ENCODE assay signal across 27 cellular contexts in the genomic region with DNA sequence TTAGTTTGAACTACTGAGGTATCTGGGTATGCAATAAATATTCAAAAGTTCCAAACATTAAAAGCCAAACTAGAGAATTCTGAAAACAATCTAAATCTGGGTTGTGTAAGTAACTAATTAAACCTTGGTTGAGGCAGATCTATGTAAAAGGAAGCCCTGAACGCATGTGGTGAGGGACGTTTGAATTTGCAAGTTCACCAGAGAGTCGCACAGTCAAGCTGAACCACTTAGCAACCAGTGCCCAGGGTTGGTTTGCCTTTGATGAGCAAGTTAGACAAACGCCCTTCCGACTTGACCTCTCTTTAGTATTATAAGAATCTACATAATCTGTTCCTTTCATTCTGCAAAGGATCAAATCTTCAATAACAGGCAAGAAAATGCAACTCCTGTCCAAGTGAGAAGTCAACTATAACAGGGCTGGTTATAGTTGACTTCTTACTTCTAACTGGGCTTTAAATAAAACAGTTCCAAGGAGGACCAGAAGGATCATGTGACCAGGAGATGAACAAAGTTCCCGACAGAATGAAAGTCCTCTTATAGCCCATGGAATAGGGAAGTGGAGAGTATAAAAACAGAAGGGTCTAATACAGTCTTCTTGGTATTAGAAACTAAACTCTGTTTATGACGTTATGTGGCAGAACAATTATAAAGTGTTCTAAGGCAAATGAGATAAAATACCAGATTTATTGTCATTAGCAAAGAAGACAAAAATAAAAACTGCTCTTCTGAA. TPM values are rescaled to one million over a fixed set of nuclear protein-coding genes. Genes with fewer than 3 reads are reported as not detected.
DNase-seq lines count a peak whose midpoint lies in the region; ATAC-seq, FAIRE-seq and TF ChIP-seq lines count a peak whose summit lies in the region.
"Had no signal": no experiment of that assay in that cellular context is flagged by ENCODE, and none has a peak within 500 bp of the region (broad histone marks: within the 10 kb centered on the region; RNA-seq: fewer than 3 reads in every experiment).

No MANE protein-coding gene starts in this region.

- H3K9me3 ChIP-seq in kidney (ENCODE audit: control insufficient read depth in 1 of 2, low read length in 2 of 2) (no peaks in the 10 kb centered on the region), thyroid gland (no peaks in the 10 kb centered on the region)
- H3K9me3 ChIP-seq: psoas muscle, upper lobe of left lung had no signal

- H3K9ac ChIP-seq in kidney (ENCODE audit: low read length in 2 of 2): no peak overlapping the region

- no peaks in the 10 kb centered on the region for H3K27me3 ChIP-seq in thyroid gland
- H3K27me3 ChIP-seq: upper lobe of left lung had no signal

- peak; percentile 58 for ATAC-seq in HG03108 (IDR thresholded peaks at IDR 0.05; ENCODE audit: unreplicated experiment)
- ATAC-seq in GM18519 (IDR thresholded peaks at IDR 0.05; ENCODE audit: low FRiP score, unreplicated experiment): no peak
- ATAC-seq: activated CD4-positive, alpha-beta T cell treated with anti-CD3 and anti-CD28 coated beads for 36 hours; activated T-cell treated with anti-CD3 and anti-CD28 coated beads, Interleukin-2, amount 50 U/mL, for 72 hours; psoas muscle had no signal

- H3K4me3 ChIP-seq in kidney (ENCODE audit: low read length in 2 of 2): no peak overlapping the region
- H3K4me3 ChIP-seq in thyroid gland (replicated peaks in 1 of 3): no peak overlapping the region
- H3K4me3 ChIP-seq: psoas muscle, smooth muscle cell, upper lobe of left lung had no signal

- DNase-seq in NOMO-1 treated with DMSO at 0.1 percent for 48 hours (lab: John Stamatoyannopoulos, UW; ENCODE audit: unreplicated experiment) (peak; percentile 5), NOMO-1 treated with dmso at 0.1 percent for 144 hours (lab: John Stamatoyannopoulos, UW; ENCODE audit: unreplicated experiment) (no peak), kidney (no peak), thyroid gland (peak; percentile 51 to 59), NCI-H82 (lab: John Stamatoyannopoulos, UW) (no peak), NCI-H510A treated with DMSO at 0.1 percent for 48 hours (lab: John Stamatoyannopoulos, UW) (no peak)
- DNase-seq: activated CD4-positive, alpha-beta T cell treated with anti-CD3 and anti-CD28 coated beads for 36 hours; activated T-cell treated with anti-CD3 and anti-CD28 coated beads, Interleukin-2, amount 50 U/mL, for 72 hours; aorta; Calu3; caudate nucleus; EL; erythroblast; foreskin melanocyte; NCI-H1092 treated with DMSO at 0.1 percent for 48 hours; NCI-H2081; NCI-H510A; psoas muscle; stimulated activated CD4-positive, alpha-beta T cell treated with anti-CD3 and anti-CD28 coated beads, Interleukin-2, amount 100 ng/mL, for 48 hours; upper lobe of left lung had no signal

- H3K36me3 ChIP-seq in kidney (ENCODE audit: control insufficient read depth in 1 of 2, insufficient read depth in 2 of 2, low read length in 2 of 2) (peaks cover 10 to 15% of the 10 kb centered on the region in 2 donors), thyroid gland (peaks cover 0 to 8% of the 10 kb centered on the region in 2 donors)

- intact Hi-C loops in kidney (cut with DNase I) (no loop called here), thyroid gland (cut with DNase I) (no loop called here)

- TF ChIP-seq POLR2A in thyroid gland (IDR thresholded peaks at IDR 0.05): no peak

- no peaks in the 10 kb centered on the region for H3K4me1 ChIP-seq in kidney (ENCODE audit: control insufficient read depth in 1 of 2, insufficient read depth in 1 of 2, low read depth in 1 of 2, low read length in 2 of 2)
- peaks cover 38 to 65% of the 10 kb centered on the region in 2 donors for H3K4me1 ChIP-seq in thyroid gland
- H3K4me1 ChIP-seq: psoas muscle had no signal

- TF ChIP-seq CTCF in kidney (IDR thresholded peaks at IDR 0.05; ENCODE audit: borderline replicate concordance, extremely low read depth, insufficient read depth) (no peak), thyroid gland (IDR thresholded peaks at IDR 0.05) (no peak)

- H3K27ac ChIP-seq in kidney (ENCODE audit: low read depth in 2 of 2, low read length in 2 of 2) (no peak overlapping the region), thyroid gland (peak overlapping the region; percentile 49 to 68 (median 62))
- H3K27ac ChIP-seq: 22Rv1, psoas muscle, RWPE1, upper lobe of left lung had no signal

- 37 to 43% methylated on average over 7 of the region's 7 CpGs for WGBS in thyroid gland, 2 donors

- peak; percentile 8 for FAIRE-seq in kidney (lab: Jason Lieb, UNC)
- FAIRE-seq: H54, keratinocyte had no signal

RNA-seq across cellular contexts. Expression of a gene that starts 40.6 kb away (rescaled TPM):
- total RNA-seq in kidney: 57.0 TPM
- polyA plus RNA-seq in kidney (ENCODE audit: insufficient read depth, low read depth, low replicate concordance): 50.3 TPM
- total RNA-seq in thyroid gland: 10 to 100 TPM; 53.9 to 71.4 (median 64.2) TPM

RNA-seq across cellular contexts. Expression of a gene that starts 49.0 kb away (rescaled TPM):
- total RNA-seq in kidney (18.9 TPM), thyroid gland (100 to 1,000 TPM in 2 of 4 donors, 10 to 100 TPM in 2; 82.2 to 172 (median 98.0) TPM)
- 14.8 TPM for polyA plus RNA-seq in kidney (ENCODE audit: insufficient read depth, low read depth, low replicate concordance)

Comparison
In these comparisons a context has a peak if more than half of its experiments do, and no peak if none do; other contexts are left out.
1. DNase-seq: peak in NOMO-1 treated with DMSO at 0.1 percent for 48 hours (single experiment) and thyroid gland (2 of 2); none in NOMO-1 treated with dmso at 0.1 percent for 144 hours (single experiment), kidney (single experiment), NCI-H82 (single experiment) and NCI-H510A treated with DMSO at 0.1 percent for 48 hours (single experiment).
2. H3K27ac ChIP-seq: peak in thyroid gland (3 of 3); none in kidney (0 of 2).